ENCODE assay signal across 10 cellular contexts in the genomic region with DNA sequence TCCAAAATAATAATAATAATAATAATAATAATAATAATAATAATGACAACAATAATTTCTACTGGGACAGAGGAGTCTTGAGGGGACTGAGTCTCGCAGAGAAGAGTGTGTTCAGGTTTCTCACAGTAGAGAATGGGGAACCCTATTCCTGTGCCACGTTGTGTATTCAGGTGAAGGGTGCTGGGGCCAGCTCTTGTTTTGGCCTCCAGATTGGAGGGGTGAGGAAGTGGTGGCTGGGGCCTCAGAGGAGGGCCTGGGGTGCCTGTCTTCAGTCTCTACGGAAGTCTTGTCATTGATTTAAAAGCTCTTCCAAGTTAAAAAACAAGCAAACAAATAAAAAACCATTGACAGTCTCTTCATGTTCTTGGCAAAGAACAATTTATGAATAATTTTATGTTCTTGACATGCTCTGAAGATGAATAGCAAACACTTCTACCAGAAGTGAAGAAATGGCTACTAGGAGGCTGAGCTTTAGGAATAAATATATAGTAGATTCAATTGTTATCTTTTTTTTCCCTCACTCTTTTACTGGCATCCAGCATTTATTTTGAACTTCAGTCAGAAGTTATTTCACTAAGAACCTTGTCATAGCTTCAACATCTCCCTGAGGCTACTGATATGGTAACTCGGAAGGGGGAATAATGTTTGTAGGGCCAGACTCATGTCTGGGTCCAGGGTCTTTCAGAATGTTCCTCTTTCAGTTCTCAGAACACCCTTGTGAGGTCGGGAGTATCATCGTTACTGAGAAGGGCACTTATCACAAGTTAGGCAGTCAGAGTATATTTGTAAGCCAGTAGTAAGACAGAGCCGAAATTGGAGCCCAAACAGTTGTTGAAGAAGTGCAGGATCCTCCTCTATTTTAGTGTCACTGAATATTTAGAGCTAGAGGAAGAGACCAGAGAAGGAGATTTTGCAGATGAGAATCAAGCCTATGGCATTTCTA.
DNase-seq lines count a peak whose midpoint lies in the region; ATAC-seq and TF ChIP-seq lines count a peak whose summit lies in the region.
"Had no signal": no experiment of that assay in that cellular context is flagged by ENCODE, and none has a peak within 500 bp of the region (broad histone marks: within the 10 kb centered on the region; RNA-seq: fewer than 3 reads in every experiment).

No MANE protein-coding gene starts in this region.

- H3K4me2 ChIP-seq in OCI-LY3 (ENCODE audit: low read length): peak overlapping the region; percentile 65

- peak overlapping the region; percentile 27 for H3K27ac ChIP-seq in OCI-LY3 (ENCODE audit: low read length)

- in situ Hi-C loops in KBM-7 (cut with MboI; ENCODE audit: low pct_unique_long_range_greater_than_20kb, low sequenced_read_pairs): no loop called here

- H3K36me3 Mint-ChIP-seq in stimulated activated memory B cell treated with anti-CD40 and anti-IgM and Interleukin-4, amounts not matched to agents 10 μg/mL and 1 μg/mL and 100 μg/mL, for 72 hours: no peaks in the 10 kb centered on the region

- H3K9ac ChIP-seq in OCI-LY3 (ENCODE audit: low read length): peak overlapping the region; percentile 2; the same call in 1 of the 2 replicates

- H3K9me3 Mint-ChIP-seq in stimulated activated memory B cell treated with anti-CD40 and anti-IgM and Interleukin-4, amounts not matched to agents 10 μg/mL and 1 μg/mL and 100 μg/mL, for 72 hours: no peaks in the 10 kb centered on the region
- H3K9me3 Mint-ChIP-seq: activated naive CD8-positive, alpha-beta T cell treated with anti-CD3 and anti-CD28 coated beads, Interleukin-2, amount 50 U/mL, for 24 hours had no signal

- H3K27me3 Mint-ChIP-seq in stimulated activated memory B cell treated with anti-CD40 and anti-IgM and Interleukin-4, amounts not matched to agents 10 μg/mL and 1 μg/mL and 100 μg/mL, for 72 hours: no peaks in the 10 kb centered on the region
- H3K27me3 Mint-ChIP-seq: activated naive CD8-positive, alpha-beta T cell treated with anti-CD3 and anti-CD28 coated beads, Interleukin-2, amount 50 U/mL, for 24 hours had no signal

- no peaks in the 10 kb centered on the region for H3K9me3 ChIP-seq in OCI-LY3 (ENCODE audit: insufficient read depth, low read length)

- no peak overlapping the region for H3K4me3 Mint-ChIP-seq in stimulated activated memory B cell treated with anti-CD40 and anti-IgM and Interleukin-4, amounts not matched to agents 10 μg/mL and 1 μg/mL and 100 μg/mL, for 72 hours
- H3K4me3 Mint-ChIP-seq: activated CD8-positive, alpha-beta T cell treated with anti-CD3 and anti-CD28 coated beads, Interleukin-2, amount 10 ng/mL, durations not matched to agents 7 days and 5 days; activated naive CD8-positive, alpha-beta T cell treated with anti-CD3 and anti-CD28 coated beads, Interleukin-2, amount 50 U/mL, for 24 hours had no signal

- peaks cover 99% of the 10 kb centered on the region for H3K79me2 ChIP-seq in OCI-LY3 (ENCODE audit: low read length)

- peaks cover 34% of the 10 kb centered on the region for H3K4me1 ChIP-seq in OCI-LY3 (ENCODE audit: low read length)

- peaks cover 57% of the 10 kb centered on the region for H3K4me1 Mint-ChIP-seq in stimulated activated memory B cell treated with anti-CD40 and anti-IgM and Interleukin-4, amounts not matched to agents 10 μg/mL and 1 μg/mL and 100 μg/mL, for 72 hours

- peak overlapping the region; percentile 36 for H3K4me3 ChIP-seq in OCI-LY3 (ENCODE audit: low read length)

- H3K36me3 ChIP-seq in OCI-LY3 (replicated peaks; ENCODE audit: low read depth, low read length): peaks cover 13% of the 10 kb centered on the region

- DNase-seq in NOMO-1 treated with DMSO at 0.1 percent for 48 hours (lab: John Stamatoyannopoulos, UW; ENCODE audit: unreplicated experiment): peak; percentile 11
- DNase-seq in NOMO-1 (lab: John Stamatoyannopoulos, UW; ENCODE audit: unreplicated experiment in 2 of 2): no peak
- no peak for DNase-seq in KBM-7
- no peak for DNase-seq in HCEC 1CT
- DNase-seq in activated gamma-delta T cell treated with Interleukin-2 at 50 U/mL for 16 hours: no peak
- DNase-seq: activated CD8-positive, alpha-beta T cell treated with anti-CD3 and anti-CD28 coated beads, Interleukin-2, amount 10 ng/mL, durations not matched to agents 7 days and 5 days; activated naive CD8-positive, alpha-beta T cell treated with anti-CD3 and anti-CD28 coated beads, Interleukin-2, amount 50 U/mL, for 24 hours had no signal

- TF ChIP-seq CTCF in OCI-LY3 (IDR thresholded peaks at IDR 0.05; ENCODE audit: low read depth, low read length): no peak

- peak overlapping the region; percentile 38 for H3K27ac Mint-ChIP-seq in stimulated activated memory B cell treated with anti-CD40 and anti-IgM and Interleukin-4, amounts not matched to agents 10 μg/mL and 1 μg/mL and 100 μg/mL, for 72 hours
- H3K27ac Mint-ChIP-seq: activated CD8-positive, alpha-beta T cell treated with anti-CD3 and anti-CD28 coated beads, Interleukin-2, amount 10 ng/mL, durations not matched to agents 7 days and 5 days; activated naive CD8-positive, alpha-beta T cell treated with anti-CD3 and anti-CD28 coated beads, Interleukin-2, amount 50 U/mL, for 24 hours had no signal

- ATAC-seq in HG02588 (IDR thresholded peaks at IDR 0.05; ENCODE audit: unreplicated experiment): peak; percentile 56
- ATAC-seq in stimulated activated memory B cell treated with anti-CD40 and anti-IgM and Interleukin-4, amounts not matched to agents 10 μg/mL and 1 μg/mL and 100 μg/mL, for 72 hours: peak; percentile 89
- ATAC-seq: activated CD8-positive, alpha-beta T cell treated with anti-CD3 and anti-CD28 coated beads, Interleukin-2, amount 10 ng/mL, durations not matched to agents 7 days and 5 days; activated naive CD8-positive, alpha-beta T cell treated with anti-CD3 and anti-CD28 coated beads, Interleukin-2, amount 50 U/mL, for 24 hours had no signal

- peaks cover 95% of the 10 kb centered on the region for H4K20me1 ChIP-seq in OCI-LY3 (ENCODE audit: insufficient read depth, low read length)

- no peaks in the 10 kb centered on the region for H3K27me3 ChIP-seq in OCI-LY3 (ENCODE audit: low read depth, low read length)

- H2AFZ ChIP-seq in OCI-LY3 (ENCODE audit: low read depth, low read length): no peak overlapping the region
